29 cellular contexts compared by ENCODE assay signal in genomic region chr5:103804714-103805113, GRCh38.
A peak's percentile ranks its signal among the peaks of the same experiment; 100 is the strongest.
DNase-seq lines count a peak whose midpoint lies in the region; ATAC-seq and TF ChIP-seq lines count a peak whose summit lies in the region.
"Had no signal": no experiment of that assay in that cellular context is flagged by ENCODE, and none has a peak within 500 bp of the region (broad histone marks: within the 10 kb centered on the region; RNA-seq: fewer than 3 reads in every experiment).

No MANE protein-coding gene starts in this region.

- 62 to 77% methylated on average over 2 of the region's 2 CpGs for WGBS in sigmoid colon, 2 donors
- WGBS in gastroesophageal sphincter (ENCODE audit: low coverage in 1 of 2), 2 donors = 49 to 79% methylated on average over 2 of the region's 2 CpGs

- H3K9me3 ChIP-seq in sigmoid colon (no peaks in the 10 kb centered on the region), gastroesophageal sphincter (no peaks in the 10 kb centered on the region)
- H3K9me3 ChIP-seq: body of pancreas, colonic mucosa, heart left ventricle, thoracic aorta had no signal

- H3K27ac ChIP-seq in sigmoid colon = no peak overlapping the region
- H3K27ac ChIP-seq in gastroesophageal sphincter = no peak overlapping the region
- H3K27ac ChIP-seq: body of pancreas, colonic mucosa, heart left ventricle, SK-N-MC, thoracic aorta had no signal

- ATAC-seq in HG03378 (IDR thresholded peaks at IDR 0.05; ENCODE audit: unreplicated experiment) (no peak), gastroesophageal sphincter (no peak)
- ATAC-seq: body of pancreas; CD8-positive, alpha-beta T cell; GM12878; heart left ventricle; natural killer cell treated with Interleukin-12 subunit alpha and Interleukin-12 subunit beta and Interleukin-15 and Interleukin-18, amount 100 ng/mL, for 72 hours; sciatic nerve; stimulated activated effector memory CD8-positive, alpha-beta T cell treated with anti-CD3 and anti-CD28 coated beads, Interleukin-12 subunit alpha, Interleukin-12 subunit beta, amount 100 ng/mL, for 72 hours; WTC11 had no signal

- TF ChIP-seq EP300 in sigmoid colon (IDR thresholded peaks at IDR 0.05) (no peak), gastroesophageal sphincter (IDR thresholded peaks at IDR 0.05) (no peak)

- H3K36me3 ChIP-seq in sigmoid colon = no peaks in the 10 kb centered on the region
- H3K36me3 ChIP-seq in gastroesophageal sphincter = no peaks in the 10 kb centered on the region
- H3K36me3 ChIP-seq: colonic mucosa, heart left ventricle, thoracic aorta had no signal

- H3K4me1 ChIP-seq in sigmoid colon (peaks cover 0 to 5% (median 2%) of the 10 kb centered on the region in 4 donors), gastroesophageal sphincter (peaks cover 0 to 6% (median 0%) of the 10 kb centered on the region in 3 donors)
- H3K4me1 ChIP-seq: body of pancreas, colonic mucosa, heart left ventricle had no signal

- intact Hi-C loops in sigmoid colon (cut with DNase I) = no loop called here

- H3K27me3 ChIP-seq in sigmoid colon (no peaks in the 10 kb centered on the region), gastroesophageal sphincter (no peaks in the 10 kb centered on the region)
- H3K27me3 ChIP-seq: body of pancreas, colonic mucosa, heart left ventricle had no signal

- TF ChIP-seq CTCF in sigmoid colon (IDR thresholded peaks at IDR 0.05) = no peak
- TF ChIP-seq CTCF in gastroesophageal sphincter (IDR thresholded peaks at IDR 0.05) = no peak

- TF ChIP-seq POLR2A in sigmoid colon (IDR thresholded peaks at IDR 0.05) = no peak
- no peak for TF ChIP-seq POLR2A in gastroesophageal sphincter (IDR thresholded peaks at IDR 0.05)

- DNase-seq in EH (ENCODE audit: low read depth) (peak; percentile 69), NCI-H226 (peak; percentile 80), dedifferentiated amniotic fluid mesenchymal stem cell (ENCODE audit: extremely low spot score) (peak; percentile 57), renal cortical epithelial cell (ENCODE audit: low read depth) (peak; percentile 2), NCI-H446 treated with DMSO at 0.1 percent for 48 hours (lab: John Stamatoyannopoulos, UW) (no peak), sigmoid colon (no peak)
- DNase-seq: activated CD4-positive, alpha-beta T cell treated with anti-CD3 and anti-CD28 coated beads, Interleukin-2, amount 50 U/mL, for 4 hours; activated CD8-positive, alpha-beta memory T cell treated with anti-CD3 and anti-CD28 coated beads, Interleukin-2, amount 50 U/mL, for 4 hours; activated naive CD8-positive, alpha-beta T cell treated with anti-CD3 and anti-CD28 coated beads for 36 hours; body of pancreas; CD8-positive, alpha-beta T cell; colonic mucosa; DMS153; endodermal cell; heart left ventricle; NCI-H1105 treated with DMSO at 0.1 percent for 48 hours; NCI-H2081 treated with DMSO at 0.1 percent for 48 hours; NCI-H510A; posterior cingulate gyrus; RPMI8226 had no signal

- H3K4me3 ChIP-seq in sigmoid colon = no peak overlapping the region
- H3K4me3 ChIP-seq in gastroesophageal sphincter = no peak overlapping the region
- H3K4me3 ChIP-seq: body of pancreas, colonic mucosa, GM12878, heart left ventricle, SK-N-MC, thoracic aorta had no signal

Comparison
In these comparisons a context has a peak if more than half of its experiments do, and no peak if none do; other contexts are left out.
1. DNase-seq: peak in EH (single experiment), NCI-H226 (single experiment), dedifferentiated amniotic fluid mesenchymal stem cell (single experiment) and renal cortical epithelial cell (single experiment); none in NCI-H446 treated with DMSO at 0.1 percent for 48 hours (single experiment) and sigmoid colon (single experiment).